ENCODE assay signal across 18 cellular contexts in genomic region chr1:176976236-176976635, GRCh38.
"Had no signal": no experiment of that assay in that cellular context is flagged by ENCODE, and none has a peak within 500 bp of the region (broad histone marks: within the 10 kb centered on the region; RNA-seq: fewer than 3 reads in every experiment).

No MANE protein-coding gene starts in this region.

- H3K36me3 ChIP-seq: MG63 had no signal

- H3K9me3 ChIP-seq: MG63 had no signal

- H3K27me3 ChIP-seq: MG63 had no signal

- ATAC-seq: activated CD4-positive, CD25-positive, alpha-beta regulatory T cell treated with anti-CD3 and anti-CD28 coated beads, Interleukin-2, amount 50 U/mL, for 24 hours; activated CD8-positive, alpha-beta T cell treated with anti-CD3 and anti-CD28 coated beads for 36 hours; activated T-cell treated with anti-CD3 and anti-CD28 coated beads, Interleukin-2, amount 50 U/mL, for 72 hours; PC-3 had no signal

- DNase-seq: activated CD4-positive, alpha-beta T cell treated with anti-CD3 and anti-CD28 coated beads for 4 hours; activated CD8-positive, alpha-beta memory T cell treated with anti-CD3 and anti-CD28 coated beads, Interleukin-2, amount 50 U/mL, for 4 hours; activated CD8-positive, alpha-beta T cell treated with anti-CD3 and anti-CD28 coated beads for 36 hours; activated T-cell treated with anti-CD3 and anti-CD28 coated beads, Interleukin-2, amount 50 U/mL, for 72 hours; aorta; MG63; MV-4-11; NCI-H146; NCI-H187 treated with DMSO at 0.1 percent for 48 hours; NCI-H2171; NCI-H226; NCI-H526; NCI-H774; PC-3; SHP77 treated with DMSO at 0.1 percent for 48 hours had no signal

- H3K4me1 Mint-ChIP-seq: activated naive CD4-positive, alpha-beta T cell treated with anti-CD3 and anti-CD28 coated beads, Interleukin-2, amount 50 U/mL, for 24 hours had no signal

- H3K36me3 Mint-ChIP-seq: activated naive CD4-positive, alpha-beta T cell treated with anti-CD3 and anti-CD28 coated beads, Interleukin-2, amount 50 U/mL, for 24 hours had no signal

- H3K27me3 Mint-ChIP-seq: activated CD8-positive, alpha-beta T cell treated with anti-CD3 and anti-CD28 coated beads for 36 hours; activated naive CD4-positive, alpha-beta T cell treated with anti-CD3 and anti-CD28 coated beads, Interleukin-2, amount 50 U/mL, for 24 hours had no signal

- H3K4me3 Mint-ChIP-seq: activated CD8-positive, alpha-beta T cell treated with anti-CD3 and anti-CD28 coated beads for 36 hours; activated naive CD4-positive, alpha-beta T cell treated with anti-CD3 and anti-CD28 coated beads, Interleukin-2, amount 50 U/mL, for 24 hours; activated T-cell treated with anti-CD3 and anti-CD28 coated beads, Interleukin-2, amount 50 U/mL, for 72 hours; T-helper 1 cell treated with Interleukin-12 subunit alpha and Interleukin-12 subunit beta and Interleukin-4 antibody, amounts not matched to agents 30 μg/mL and 1 μg/mL, for 36 hours had no signal

- H3K27ac Mint-ChIP-seq: activated CD8-positive, alpha-beta T cell treated with anti-CD3 and anti-CD28 coated beads for 36 hours; activated naive CD4-positive, alpha-beta T cell treated with anti-CD3 and anti-CD28 coated beads, Interleukin-2, amount 50 U/mL, for 24 hours; activated T-cell treated with anti-CD3 and anti-CD28 coated beads, Interleukin-2, amount 50 U/mL, for 72 hours; T-helper 1 cell treated with Interleukin-12 subunit alpha and Interleukin-12 subunit beta and Interleukin-4 antibody, amounts not matched to agents 30 μg/mL and 1 μg/mL, for 36 hours had no signal

- H3K9me3 Mint-ChIP-seq: activated CD8-positive, alpha-beta T cell treated with anti-CD3 and anti-CD28 coated beads for 36 hours; activated naive CD4-positive, alpha-beta T cell treated with anti-CD3 and anti-CD28 coated beads, Interleukin-2, amount 50 U/mL, for 24 hours; T-helper 1 cell treated with Interleukin-12 subunit alpha and Interleukin-12 subunit beta and Interleukin-4 antibody, amounts not matched to agents 30 μg/mL and 1 μg/mL, for 36 hours had no signal

- H3K4me3 ChIP-seq: MG63 had no signal
